28 cellular contexts compared by ENCODE assay signal in genomic region chrX:18158963-18159362, GRCh38.
A peak's percentile ranks its signal among the peaks of the same experiment; 100 is the strongest.
DNase-seq lines count a peak whose midpoint lies in the region; TF ChIP-seq lines count a peak whose summit lies in the region.
"Had no signal": no experiment of that assay in that cellular context is flagged by ENCODE, and none has a peak within 500 bp of the region (broad histone marks: within the 10 kb centered on the region; RNA-seq: fewer than 3 reads in every experiment).

No MANE protein-coding gene starts in this region.

- no peak overlapping the region for H3K27ac ChIP-seq in HEK293 (ENCODE audit: extremely low read depth, low read depth, low read length)
- H3K27ac ChIP-seq: 22Rv1; A549; BLaER1; BLaER1 treated with 17β-estradiol and CSF1 and Interleukin-3, amounts not matched to agents 10 nM and 100 nM; C4-2B had no signal

- intact Hi-C loops in Calu3 (cut with micrococcal nuclease; ENCODE audit: unreplicated experiment): no loop called here

- CTCF ChIA-PET in HEK293 (lab: Yijun Ruan, JAX) (no interaction called here), Calu3 (lab: Charles Lee) (no interaction called here)

- H3K27ac Mint-ChIP-seq in Calu3 (ENCODE audit: unreplicated experiment): no peak overlapping the region
- H3K27ac Mint-ChIP-seq: B cell; CD14-positive monocyte; CD4-positive, alpha-beta memory T cell; CD4-positive, alpha-beta T cell; CD4-positive, CD25-positive, alpha-beta regulatory T cell; CD8-positive, alpha-beta memory T cell; CD8-positive, alpha-beta T cell had no signal

- DNase-seq in Calu3: no peak
- DNase-seq: 8988T; ACHN; AML-193; BE2C; C1 segment of cervical spinal cord; Caco-2; CD4-positive, alpha-beta memory T cell; CD4-positive, alpha-beta T cell; CD4-positive, CD25-positive, alpha-beta regulatory T cell; CD8-positive, alpha-beta memory T cell; CD8-positive, alpha-beta T cell; COR-L47; DMS 273 treated with DMSO at 0.1 percent for 48 hours; DMS153; DMS53; DMS79; DMS79 treated with DMSO at 0.1 percent for 48 hours; DND-41; EL had no signal

- H3K4me3 ChIP-seq in HEK293 (ENCODE audit: low read depth, low read length): no peak overlapping the region
- H3K4me3 ChIP-seq: A549; BLaER1; BLaER1 treated with 17β-estradiol and CSF1 and Interleukin-3, amounts not matched to agents 10 nM and 100 nM had no signal

- TF ChIP-seq CTCF in HEK293 (tag by site-specific recombination; IDR thresholded peaks at IDR 0.05): no peak
- TF ChIP-seq CTCF in Calu3 (IDR thresholded peaks at IDR 0.05; ENCODE audit: unreplicated experiment): no peak

- H3K36me3 ChIP-seq in HEK293 (ENCODE audit: control insufficient read depth in 2 of 2, insufficient read depth in 1 of 2, low read length in 2 of 2): no peaks in the 10 kb centered on the region
- H3K36me3 ChIP-seq: BE2C; BLaER1; BLaER1 treated with 17β-estradiol and CSF1 and Interleukin-3, amounts not matched to agents 10 nM and 100 nM had no signal

- peaks cover 55% of the 10 kb centered on the region for H3K27me3 Mint-ChIP-seq in Calu3 (ENCODE audit: unreplicated experiment)
- H3K27me3 Mint-ChIP-seq: B cell; CD4-positive, alpha-beta memory T cell; CD4-positive, alpha-beta T cell; CD4-positive, CD25-positive, alpha-beta regulatory T cell; CD8-positive, alpha-beta memory T cell had no signal

- H3K4me3 Mint-ChIP-seq in Calu3 (ENCODE audit: low read depth, unreplicated experiment): no peak overlapping the region
- H3K4me3 Mint-ChIP-seq: B cell; CD14-positive monocyte; CD4-positive, alpha-beta memory T cell; CD4-positive, alpha-beta T cell; CD4-positive, CD25-positive, alpha-beta regulatory T cell; CD8-positive, alpha-beta memory T cell; CD8-positive, alpha-beta T cell had no signal

- H3K4me1 Mint-ChIP-seq in Calu3 (ENCODE audit: low read depth, unreplicated experiment): no peaks in the 10 kb centered on the region
- H3K4me1 Mint-ChIP-seq: B cell; CD14-positive monocyte; CD4-positive, CD25-positive, alpha-beta regulatory T cell; CD8-positive, alpha-beta memory T cell had no signal

- no TSS peak for BruUV-seq in Calu3 (replicated peaks; lab: Mats Ljungman, UMichigan)

- POLR2A ChIA-PET in HEK293 (lab: Yijun Ruan, JAX): no interaction called here

- no peaks in the 10 kb centered on the region for H3K36me3 Mint-ChIP-seq in Calu3 (ENCODE audit: insufficient read depth, unreplicated experiment)
- H3K36me3 Mint-ChIP-seq: CD14-positive monocyte; CD4-positive, alpha-beta memory T cell; CD4-positive, CD25-positive, alpha-beta regulatory T cell; CD8-positive, alpha-beta memory T cell; CD8-positive, alpha-beta T cell had no signal

- H3K4me1 ChIP-seq in HEK293 (ENCODE audit: control insufficient read depth, insufficient read depth, low read length): no peaks in the 10 kb centered on the region
- H3K4me1 ChIP-seq: A549; BE2C; BLaER1; BLaER1 treated with 17β-estradiol and CSF1 and Interleukin-3, amounts not matched to agents 10 nM and 100 nM; Caco-2 had no signal

- H3K9me3 ChIP-seq in HEK293 (ENCODE audit: control insufficient read depth, insufficient read depth, low read depth, low read length): no peaks in the 10 kb centered on the region
- H3K9me3 ChIP-seq: A549, BE2C, BLaER1, Caco-2 had no signal

- no peaks in the 10 kb centered on the region for H3K9me3 Mint-ChIP-seq in Calu3 (ENCODE audit: low read depth, unreplicated experiment)
- H3K9me3 Mint-ChIP-seq: CD8-positive, alpha-beta T cell had no signal

TF ChIP-seq in HEK293, 187 proteins besides CTCF, POLR2A, EP300 and RAD21:
- TF ChIP-seq ZNF510 (tag by site-specific recombination; IDR thresholded peaks at IDR 0.05; ENCODE audit: insufficient replicate concordance) (peak; percentile 99), ZNF623 (tag by site-specific recombination; IDR thresholded peaks at IDR 0.05) (no peak)
